Comparison of ENCODE assay signal across 17 cellular contexts in genomic region chr1:184215274-184215925, GRCh38.
"Had no signal": no experiment of that assay in that cellular context is flagged by ENCODE, and none has a peak within 500 bp of the region (broad histone marks: within the 10 kb centered on the region; RNA-seq: fewer than 3 reads in every experiment).

No MANE protein-coding gene starts in this region.

- H3K4me3 ChIP-seq: breast epithelium, psoas muscle, right lobe of liver, transverse colon had no signal

- H3K27ac ChIP-seq: breast epithelium, psoas muscle, right lobe of liver, transverse colon, VCaP had no signal

- H3K36me3 ChIP-seq: breast epithelium, right lobe of liver, transverse colon had no signal

- H3K27me3 ChIP-seq: breast epithelium, right lobe of liver, transverse colon had no signal

- ATAC-seq: activated CD4-positive, alpha-beta T cell treated with anti-CD3 and anti-CD28 coated beads for 36 hours; activated CD8-positive, alpha-beta T cell treated with anti-CD3 and anti-CD28 coated beads for 36 hours; naive thymus-derived CD4-positive, alpha-beta T cell; psoas muscle; stimulated activated memory B cell treated with anti-CD40 and anti-IgM and Interleukin-4, amounts not matched to agents 10 μg/mL and 1 μg/mL and 100 μg/mL, for 72 hours had no signal

- H3K4me1 ChIP-seq: breast epithelium, psoas muscle, right lobe of liver, transverse colon had no signal

- DNase-seq: activated CD4-positive, alpha-beta T cell treated with anti-CD3 and anti-CD28 coated beads for 36 hours; activated CD8-positive, alpha-beta memory T cell treated with anti-CD3 and anti-CD28 coated beads, Interleukin-2, amount 50 U/mL, for 48 hours; activated CD8-positive, alpha-beta T cell treated with anti-CD3 and anti-CD28 coated beads for 36 hours; activated naive CD4-positive, alpha-beta T cell; aorta; dermis blood vessel endothelial cell; erythroblast; hippocampal formation; naive thymus-derived CD4-positive, alpha-beta T cell; nucleus accumbens; psoas muscle; right lobe of liver; T1000; transverse colon had no signal

- H3K9me3 ChIP-seq: breast epithelium, psoas muscle, right lobe of liver, transverse colon had no signal
